In the genomic region with DNA sequence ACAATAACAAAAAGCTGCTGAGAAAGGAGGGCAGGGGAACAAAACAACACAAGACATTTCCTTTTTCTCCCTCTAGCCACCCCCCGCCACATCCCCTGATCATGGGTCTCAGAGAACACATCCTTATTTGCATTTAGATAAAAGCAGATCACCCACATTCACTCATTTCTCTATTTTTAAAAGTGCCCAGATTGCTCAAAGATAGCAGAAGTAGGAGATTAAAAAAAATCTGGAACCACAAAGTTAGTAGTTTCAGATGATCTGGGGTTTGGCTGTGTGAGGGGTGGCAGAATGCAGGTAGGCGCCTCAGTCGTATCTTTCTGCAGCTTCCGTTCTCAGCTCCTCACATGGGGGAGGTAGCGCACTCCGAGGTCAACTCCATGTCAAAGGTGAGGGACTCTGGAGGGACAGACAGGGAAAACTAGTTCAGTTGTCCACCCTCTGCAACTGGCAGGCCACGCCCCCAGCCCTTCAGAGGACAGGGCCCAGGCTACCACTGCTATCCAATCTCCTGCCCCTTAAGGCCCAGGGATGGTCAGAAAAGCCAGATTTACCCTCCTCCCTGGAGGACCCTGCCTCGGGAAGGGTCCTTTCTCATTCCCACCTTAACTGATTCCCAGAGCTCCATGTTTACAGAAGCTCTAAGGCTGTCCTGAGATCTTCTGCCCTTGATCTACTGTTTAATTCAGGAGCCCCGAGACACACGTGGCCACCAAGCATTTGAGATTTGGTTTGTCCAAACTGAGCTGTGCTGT, we compare ENCODE assay signal across 13 cellular contexts. TPM values are rescaled to one million over a fixed set of nuclear protein-coding genes. Genes with fewer than 3 reads are reported as not detected.
DNase-seq lines count a peak whose midpoint lies in the region; ATAC-seq and TF ChIP-seq lines count a peak whose summit lies in the region.
"Had no signal": no experiment of that assay in that cellular context is flagged by ENCODE, and none has a peak within 500 bp of the region (broad histone marks: within the 10 kb centered on the region; RNA-seq: fewer than 3 reads in every experiment).

No MANE protein-coding gene starts in this region.

- peaks cover 100% of the 10 kb centered on the region for H3K36me3 ChIP-seq in neutrophil
- H3K36me3 ChIP-seq in breast epithelium: no peaks in the 10 kb centered on the region

- no peak for TF ChIP-seq POLR2A in breast epithelium (IDR thresholded peaks at IDR 0.05)

- H3K27me3 Mint-ChIP-seq in activated CD4-positive, alpha-beta T cell treated with anti-CD3 and anti-CD28 coated beads, Interleukin-2, amount 10 ng/mL, durations not matched to agents 7 days and 5 days: no peaks in the 10 kb centered on the region
- H3K27me3 Mint-ChIP-seq in activated CD8-positive, alpha-beta T cell treated with anti-CD3 and anti-CD28 coated beads, Interleukin-2, amount 10 ng/mL, durations not matched to agents 7 days and 5 days (ENCODE audit: low read depth): no peaks in the 10 kb centered on the region

- peak overlapping the region; percentile 10 for H3K27ac ChIP-seq in neutrophil
- H3K27ac ChIP-seq in breast epithelium: peak overlapping the region in 1 of 2 donors; percentile 9

- H3K4me1 Mint-ChIP-seq in activated CD4-positive, alpha-beta T cell treated with anti-CD3 and anti-CD28 coated beads, Interleukin-2, amount 10 ng/mL, durations not matched to agents 7 days and 5 days: peaks cover 81% of the 10 kb centered on the region
- H3K4me1 Mint-ChIP-seq in activated CD8-positive, alpha-beta T cell treated with anti-CD3 and anti-CD28 coated beads, Interleukin-2, amount 10 ng/mL, durations not matched to agents 7 days and 5 days (ENCODE audit: low read depth): peaks cover 67% of the 10 kb centered on the region

- no peaks in the 10 kb centered on the region for H3K9me3 Mint-ChIP-seq in activated CD4-positive, alpha-beta T cell treated with anti-CD3 and anti-CD28 coated beads, Interleukin-2, amount 10 ng/mL, durations not matched to agents 7 days and 5 days
- H3K9me3 Mint-ChIP-seq in activated CD8-positive, alpha-beta T cell treated with anti-CD3 and anti-CD28 coated beads, Interleukin-2, amount 10 ng/mL, durations not matched to agents 7 days and 5 days (ENCODE audit: insufficient read depth): no peaks in the 10 kb centered on the region
- H3K9me3 Mint-ChIP-seq: immature natural killer cell had no signal

- intact Hi-C loops in breast epithelium (cut with DNase I; ENCODE audit: low total_unique reads): no loop called here

- no peak overlapping the region for H3K4me3 Mint-ChIP-seq in activated CD4-positive, alpha-beta T cell treated with anti-CD3 and anti-CD28 coated beads, Interleukin-2, amount 10 ng/mL, durations not matched to agents 7 days and 5 days
- H3K4me3 Mint-ChIP-seq in activated CD8-positive, alpha-beta T cell treated with anti-CD3 and anti-CD28 coated beads, Interleukin-2, amount 10 ng/mL, durations not matched to agents 7 days and 5 days: no peak overlapping the region
- H3K4me3 Mint-ChIP-seq: immature natural killer cell had no signal

- peaks cover 61% of the 10 kb centered on the region for H3K36me3 Mint-ChIP-seq in activated CD4-positive, alpha-beta T cell treated with anti-CD3 and anti-CD28 coated beads, Interleukin-2, amount 10 ng/mL, durations not matched to agents 7 days and 5 days (ENCODE audit: low read depth)
- peaks cover 57% of the 10 kb centered on the region for H3K36me3 Mint-ChIP-seq in activated CD8-positive, alpha-beta T cell treated with anti-CD3 and anti-CD28 coated beads, Interleukin-2, amount 10 ng/mL, durations not matched to agents 7 days and 5 days (ENCODE audit: low read depth)

- ATAC-seq in HG03442 (IDR thresholded peaks at IDR 0.05; ENCODE audit: unreplicated experiment): peak; percentile 43
- no peak for ATAC-seq in activated CD8-positive, alpha-beta T cell treated with anti-CD3 and anti-CD28 coated beads, Interleukin-2, amount 10 ng/mL, durations not matched to agents 7 days and 5 days

- no peaks in the 10 kb centered on the region for H3K9me3 ChIP-seq in neutrophil
- H3K9me3 ChIP-seq in breast epithelium: no peaks in the 10 kb centered on the region

- H3K27me3 ChIP-seq in neutrophil (no peaks in the 10 kb centered on the region), breast epithelium (no peaks in the 10 kb centered on the region)

- POLR2A ChIA-PET in activated CD4-positive, alpha-beta T cell treated with anti-CD3 and anti-CD28 coated beads, Interleukin-2, amount 10 ng/mL, durations not matched to agents 7 days and 5 days (lab: Charles Lee): interaction anchor here (0.6 kb wide), 1 partner anchor 121 kb away, joined by 5 read pairs; no protein-coding TSS in a partner anchor
- POLR2A ChIA-PET in activated CD8-positive, alpha-beta T cell treated with anti-CD3 and anti-CD28 coated beads, Interleukin-2, amount 10 ng/mL, durations not matched to agents 7 days and 5 days (lab: Charles Lee): interaction anchor here (0.6 to 1.7 kb wide), 5 partner anchors 12 to 216 kb away, joined by 3 to 7 read pairs (median 4); no protein-coding TSS in a partner anchor

- peak; percentile 41 for DNase-seq in activated CD4-positive, alpha-beta T cell treated with anti-CD3 and anti-CD28 coated beads, Interleukin-2, amount 10 ng/mL, durations not matched to agents 7 days and 5 days
- no peak for DNase-seq in activated CD4-positive, alpha-beta T cell treated with anti-CD3 and anti-CD28 coated beads for 4 hours
- DNase-seq in activated CD8-positive, alpha-beta T cell treated with anti-CD3 and anti-CD28 coated beads, Interleukin-2, amount 10 ng/mL, durations not matched to agents 7 days and 5 days: no peak
- DNase-seq in DMS79 (lab: John Stamatoyannopoulos, UW): no peak
- no peak for DNase-seq in breast epithelium (ENCODE audit: low spot score in 2 of 2)
- no peak for DNase-seq in superior temporal gyrus (ENCODE audit: extremely low spot score)
- DNase-seq: immature natural killer cell; MM.1S; NCI-H510A; SIG-M5; stimulated activated CD8-positive, alpha-beta memory T cell treated with anti-CD3 and anti-CD28 coated beads, Interleukin-4, amount 100 ng/mL, for 48 hours had no signal

- TF ChIP-seq CTCF in neutrophil (IDR thresholded peaks at IDR 0.05) (no peak), breast epithelium (IDR thresholded peaks at IDR 0.05) (no peak)

- CTCF ChIA-PET in activated CD4-positive, alpha-beta T cell treated with anti-CD3 and anti-CD28 coated beads, Interleukin-2, amount 10 ng/mL, durations not matched to agents 7 days and 5 days (lab: Charles Lee): interaction anchor here (0.5 to 22.5 kb wide), 6 partner anchors 8 to 90 kb away, joined by 3 to 357 read pairs (median 3); no protein-coding TSS in a partner anchor
- CTCF ChIA-PET in activated CD8-positive, alpha-beta T cell treated with anti-CD3 and anti-CD28 coated beads, Interleukin-2, amount 10 ng/mL, durations not matched to agents 7 days and 5 days (lab: Charles Lee): interaction anchor here (1.4 to 19.4 kb wide), 3 partner anchors 88 to 202 kb away, joined by 5 to 666 read pairs (median 18); no protein-coding TSS in a partner anchor

- H3K4me3 ChIP-seq in neutrophil (ENCODE audit: low read depth in 1 of 2, low read length in 1 of 2) (no peak overlapping the region), breast epithelium (no peak overlapping the region)

- H3K4me1 ChIP-seq in neutrophil (ENCODE audit: control insufficient read depth in 1 of 2, insufficient read depth in 1 of 2, low read depth in 1 of 2, low read length in 1 of 2): peaks cover 30 to 38% of the 10 kb centered on the region in 2 experiments
- H3K4me1 ChIP-seq in breast epithelium: peaks cover 11 to 13% of the 10 kb centered on the region in 2 donors

- H3K27ac Mint-ChIP-seq in activated CD4-positive, alpha-beta T cell treated with anti-CD3 and anti-CD28 coated beads, Interleukin-2, amount 10 ng/mL, durations not matched to agents 7 days and 5 days: peak overlapping the region; percentile 82
- peak overlapping the region; percentile 76 for H3K27ac Mint-ChIP-seq in activated CD8-positive, alpha-beta T cell treated with anti-CD3 and anti-CD28 coated beads, Interleukin-2, amount 10 ng/mL, durations not matched to agents 7 days and 5 days

RNA-seq across cellular contexts. Expression of gene STAT5A, which starts 27.3 kb away (rescaled TPM):
- 100 to 1,000 TPM in 1 of 2 experiments, 10 to 100 TPM in 1; 99.5 to 108 TPM for total RNA-seq in activated CD4-positive, alpha-beta T cell treated with anti-CD3 and anti-CD28 coated beads, Interleukin-2, amount 10 ng/mL, durations not matched to agents 7 days and 5 days
- 100 to 1,000 TPM; 117 to 119 TPM for total RNA-seq in activated CD8-positive, alpha-beta T cell treated with anti-CD3 and anti-CD28 coated beads, Interleukin-2, amount 10 ng/mL, durations not matched to agents 7 days and 5 days
- 100 to 1,000 TPM in 1 of 3 donors, 10 to 100 TPM in 2; 72.8 to 363 (median 78.9) TPM for total RNA-seq in breast epithelium

RNA-seq across cellular contexts. Expression of gene STAT5B, which starts 39.4 kb away (rescaled TPM):
- 100 to 1,000 TPM; 150 to 164 TPM for total RNA-seq in activated CD4-positive, alpha-beta T cell treated with anti-CD3 and anti-CD28 coated beads, Interleukin-2, amount 10 ng/mL, durations not matched to agents 7 days and 5 days
- 10 to 100 TPM; 92.7 to 94.4 TPM for total RNA-seq in activated CD8-positive, alpha-beta T cell treated with anti-CD3 and anti-CD28 coated beads, Interleukin-2, amount 10 ng/mL, durations not matched to agents 7 days and 5 days
- 100 to 1,000 TPM in 2 of 3 donors, 10 to 100 TPM in 1; 97.2 to 130 (median 101) TPM for total RNA-seq in breast epithelium
